Comparison of ENCODE assay signal across 8 cellular contexts in genomic region chr11:1573847-1574255, GRCh38. TPM values are rescaled to one million over a fixed set of nuclear protein-coding genes. Genes with fewer than 3 reads are reported as not detected.
A peak's percentile ranks its signal among the peaks of the same experiment; 100 is the strongest.
DNase-seq lines count a peak whose midpoint lies in the region; ATAC-seq and TF ChIP-seq lines count a peak whose summit lies in the region.

No MANE protein-coding gene starts in this region.

- H3K27me3 Mint-ChIP-seq in activated CD4-positive, alpha-beta T cell treated with anti-CD3 and anti-CD28 coated beads for 36 hours, result peaks cover 2% of the 10 kb centered on the region
- H3K27me3 Mint-ChIP-seq in activated CD4-positive, alpha-beta T cell treated with anti-CD3 and anti-CD28 coated beads, Interleukin-2, amount 10 ng/mL, durations not matched to agents 7 days and 5 days, result peaks cover 36% of the 10 kb centered on the region
- H3K27me3 Mint-ChIP-seq in activated CD4-positive, alpha-beta memory T cell treated with anti-CD3 and anti-CD28 coated beads, Interleukin-2, amount 10 ng/mL, durations not matched to agents 7 days and 5 days, result peaks cover 35% of the 10 kb centered on the region

- peak overlapping the region; percentile 31 to 85 (median 64) for H3K27ac ChIP-seq in thyroid gland

- peak; percentile 2 for ATAC-seq in activated CD4-positive, alpha-beta T cell treated with anti-CD3 and anti-CD28 coated beads for 36 hours

- H3K9me3 Mint-ChIP-seq in activated CD4-positive, alpha-beta T cell treated with anti-CD3 and anti-CD28 coated beads for 36 hours (ENCODE audit: low read depth), result peaks cover 6% of the 10 kb centered on the region
- peaks cover 8% of the 10 kb centered on the region for H3K9me3 Mint-ChIP-seq in activated CD4-positive, alpha-beta T cell treated with anti-CD3 and anti-CD28 coated beads, Interleukin-2, amount 10 ng/mL, durations not matched to agents 7 days and 5 days
- peaks cover 5% of the 10 kb centered on the region for H3K9me3 Mint-ChIP-seq in activated CD4-positive, alpha-beta memory T cell treated with anti-CD3 and anti-CD28 coated beads, Interleukin-2, amount 10 ng/mL, durations not matched to agents 7 days and 5 days

- DNase-seq in activated CD4-positive, alpha-beta T cell treated with anti-CD3 and anti-CD28 coated beads for 36 hours, result no peak
- DNase-seq in activated CD4-positive, alpha-beta T cell treated with anti-CD3 and anti-CD28 coated beads, Interleukin-2, amount 10 ng/mL, durations not matched to agents 7 days and 5 days, result no peak
- peak; percentile 25 for DNase-seq in activated CD4-positive, alpha-beta memory T cell treated with anti-CD3 and anti-CD28 coated beads, Interleukin-2, amount 10 ng/mL, durations not matched to agents 7 days and 5 days
- DNase-seq in left kidney (ENCODE audit: low read depth, low spot score), result peak; percentile 45
- DNase-seq in thyroid gland, result peak; percentile 78 to 87
- DNase-seq in NCI-H1436 treated with DMSO at 0.1 percent for 48 hours (lab: John Stamatoyannopoulos, UW), result no peak
- no peak for DNase-seq in hepatic stellate cell (ENCODE audit: low spot score)
- DNase-seq in activated CD4-positive, alpha-beta T cell treated with anti-CD3 and anti-CD28 coated beads, Interleukin-2, amount 50 U/mL, for 1 hour, result no peak

- intact Hi-C loops in activated CD4-positive, alpha-beta T cell treated with anti-CD3 and anti-CD28 coated beads for 36 hours (cut with DNase I, micrococcal nuclease), result loop anchor here (1.0 to 10.0 kb wide), 14 partner anchors 27 to 827 kb away; partner anchors contain the start of genes AP2A2 (in 1 of the 2), LSP1 (in 1 of the 2) and TALDO1 (in 1 of the 2)
- intact Hi-C loops in thyroid gland (cut with DNase I), result loop anchor here (2.0 to 5.0 kb wide), 2 partner anchors 27 to 372 kb away; no protein-coding TSS in a partner anchor

- CTCF ChIA-PET in activated CD4-positive, alpha-beta T cell treated with anti-CD3 and anti-CD28 coated beads for 36 hours (lab: Charles Lee), result interaction anchor here (0.6 to 3.9 kb wide), 8 partner anchors 9 to 311 kb away, joined by 3 to 46 read pairs (median 5); no protein-coding TSS in a partner anchor
- CTCF ChIA-PET in activated CD4-positive, alpha-beta T cell treated with anti-CD3 and anti-CD28 coated beads, Interleukin-2, amount 10 ng/mL, durations not matched to agents 7 days and 5 days (lab: Charles Lee), result interaction anchor here (0.8 to 2.6 kb wide), 11 partner anchors 8 to 371 kb away, joined by 3 to 15 read pairs (median 4); no protein-coding TSS in a partner anchor
- CTCF ChIA-PET in activated CD4-positive, alpha-beta memory T cell treated with anti-CD3 and anti-CD28 coated beads, Interleukin-2, amount 10 ng/mL, durations not matched to agents 7 days and 5 days (lab: Charles Lee), result interaction anchor here (1.3 to 7.4 kb wide), 4 partner anchors 8 to 27 kb away, joined by 3 to 68 read pairs (median 24); partner anchors contain the start of gene KRTAP5-2

- no peak for TF ChIP-seq CTCF in thyroid gland (IDR thresholded peaks at IDR 0.05)

- peaks cover 9% of the 10 kb centered on the region for H3K4me1 Mint-ChIP-seq in activated CD4-positive, alpha-beta T cell treated with anti-CD3 and anti-CD28 coated beads for 36 hours
- peaks cover 11% of the 10 kb centered on the region for H3K4me1 Mint-ChIP-seq in activated CD4-positive, alpha-beta T cell treated with anti-CD3 and anti-CD28 coated beads, Interleukin-2, amount 10 ng/mL, durations not matched to agents 7 days and 5 days
- peaks cover 11% of the 10 kb centered on the region for H3K4me1 Mint-ChIP-seq in activated CD4-positive, alpha-beta memory T cell treated with anti-CD3 and anti-CD28 coated beads, Interleukin-2, amount 10 ng/mL, durations not matched to agents 7 days and 5 days

- no peaks in the 10 kb centered on the region for H3K36me3 ChIP-seq in thyroid gland

- peaks cover 15 to 33% of the 10 kb centered on the region in 2 donors for H3K4me1 ChIP-seq in thyroid gland

- POLR2A ChIA-PET in activated CD4-positive, alpha-beta T cell treated with anti-CD3 and anti-CD28 coated beads for 36 hours (lab: Charles Lee), result no interaction called here
- POLR2A ChIA-PET in activated CD4-positive, alpha-beta T cell treated with anti-CD3 and anti-CD28 coated beads, Interleukin-2, amount 10 ng/mL, durations not matched to agents 7 days and 5 days (lab: Charles Lee), result no interaction called here
- POLR2A ChIA-PET in activated CD4-positive, alpha-beta memory T cell treated with anti-CD3 and anti-CD28 coated beads, Interleukin-2, amount 10 ng/mL, durations not matched to agents 7 days and 5 days (lab: Charles Lee), result interaction anchor here (0.8 to 1.4 kb wide), 4 partner anchors 9 to 20 kb away, joined by 3 to 4 read pairs (median 3); partner anchors contain the start of gene KRTAP5-1

- WGBS in thyroid gland, 2 donors, result 2 to 7% methylated on average over 9 to 10 of the region's 10 CpGs

- no peaks in the 10 kb centered on the region for H3K36me3 Mint-ChIP-seq in activated CD4-positive, alpha-beta T cell treated with anti-CD3 and anti-CD28 coated beads for 36 hours (ENCODE audit: low read depth)
- no peaks in the 10 kb centered on the region for H3K36me3 Mint-ChIP-seq in activated CD4-positive, alpha-beta T cell treated with anti-CD3 and anti-CD28 coated beads, Interleukin-2, amount 10 ng/mL, durations not matched to agents 7 days and 5 days (ENCODE audit: low read depth)
- no peaks in the 10 kb centered on the region for H3K36me3 Mint-ChIP-seq in activated CD4-positive, alpha-beta memory T cell treated with anti-CD3 and anti-CD28 coated beads, Interleukin-2, amount 10 ng/mL, durations not matched to agents 7 days and 5 days (ENCODE audit: low read depth)

- peak in 1 of 2 donors; percentile 73 for TF ChIP-seq POLR2A in thyroid gland (IDR thresholded peaks at IDR 0.05)

- H3K27ac Mint-ChIP-seq in activated CD4-positive, alpha-beta T cell treated with anti-CD3 and anti-CD28 coated beads for 36 hours, result no peak overlapping the region
- H3K27ac Mint-ChIP-seq in activated CD4-positive, alpha-beta T cell treated with anti-CD3 and anti-CD28 coated beads, Interleukin-2, amount 10 ng/mL, durations not matched to agents 7 days and 5 days, result no peak overlapping the region
- no peak overlapping the region for H3K27ac Mint-ChIP-seq in activated CD4-positive, alpha-beta memory T cell treated with anti-CD3 and anti-CD28 coated beads, Interleukin-2, amount 10 ng/mL, durations not matched to agents 7 days and 5 days

- peak overlapping the region; percentile 51 for H3K4me3 Mint-ChIP-seq in activated CD4-positive, alpha-beta T cell treated with anti-CD3 and anti-CD28 coated beads for 36 hours
- no peak overlapping the region for H3K4me3 Mint-ChIP-seq in activated CD4-positive, alpha-beta T cell treated with anti-CD3 and anti-CD28 coated beads, Interleukin-2, amount 10 ng/mL, durations not matched to agents 7 days and 5 days
- H3K4me3 Mint-ChIP-seq in activated CD4-positive, alpha-beta memory T cell treated with anti-CD3 and anti-CD28 coated beads, Interleukin-2, amount 10 ng/mL, durations not matched to agents 7 days and 5 days, result peak overlapping the region; percentile 49

- peak overlapping the region in 1 of 3 donors; percentile 75 for H3K4me3 ChIP-seq in thyroid gland (replicated peaks in 1 of 3)

- no peaks in the 10 kb centered on the region for H3K27me3 ChIP-seq in thyroid gland

- H3K9me3 ChIP-seq in thyroid gland, result no peaks in the 10 kb centered on the region

RNA-seq across cellular contexts. Expression of gene DUSP8, which starts 1.8 kb away (rescaled TPM):
- 1 to 10 TPM; 1.3 to 2.8 TPM for total RNA-seq in activated CD4-positive, alpha-beta T cell treated with anti-CD3 and anti-CD28 coated beads for 36 hours
- under 1 TPM; 0.22 to 0.23 TPM for total RNA-seq in activated CD4-positive, alpha-beta T cell treated with anti-CD3 and anti-CD28 coated beads, Interleukin-2, amount 10 ng/mL, durations not matched to agents 7 days and 5 days
- 1 to 10 TPM; 2.6 to 2.7 TPM for total RNA-seq in activated CD4-positive, alpha-beta memory T cell treated with anti-CD3 and anti-CD28 coated beads, Interleukin-2, amount 10 ng/mL, durations not matched to agents 7 days and 5 days
- 1 to 10 TPM; 1.3 to 3.5 (median 2.5) TPM for total RNA-seq in thyroid gland

RNA-seq across cellular contexts. Expression of gene KRTAP5-1, which starts 11.2 kb away (rescaled TPM):
- not detected for total RNA-seq in activated CD4-positive, alpha-beta T cell treated with anti-CD3 and anti-CD28 coated beads for 36 hours
- total RNA-seq in activated CD4-positive, alpha-beta T cell treated with anti-CD3 and anti-CD28 coated beads, Interleukin-2, amount 10 ng/mL, durations not matched to agents 7 days and 5 days, result not detected
- total RNA-seq in activated CD4-positive, alpha-beta memory T cell treated with anti-CD3 and anti-CD28 coated beads, Interleukin-2, amount 10 ng/mL, durations not matched to agents 7 days and 5 days, result not detected
- not detected for total RNA-seq in thyroid gland

RNA-seq across cellular contexts. Expression of gene KRTAP5-2, which starts 24.2 kb away (rescaled TPM):
- total RNA-seq in activated CD4-positive, alpha-beta T cell treated with anti-CD3 and anti-CD28 coated beads for 36 hours, result not detected
- total RNA-seq in activated CD4-positive, alpha-beta T cell treated with anti-CD3 and anti-CD28 coated beads, Interleukin-2, amount 10 ng/mL, durations not matched to agents 7 days and 5 days, result not detected
- not detected for total RNA-seq in activated CD4-positive, alpha-beta memory T cell treated with anti-CD3 and anti-CD28 coated beads, Interleukin-2, amount 10 ng/mL, durations not matched to agents 7 days and 5 days
- total RNA-seq in thyroid gland, result not detected

RNA-seq across cellular contexts. Expression of gene KRTAP5-3, which starts 34.4 kb away (rescaled TPM):
- not detected for total RNA-seq in activated CD4-positive, alpha-beta T cell treated with anti-CD3 and anti-CD28 coated beads for 36 hours
- total RNA-seq in activated CD4-positive, alpha-beta T cell treated with anti-CD3 and anti-CD28 coated beads, Interleukin-2, amount 10 ng/mL, durations not matched to agents 7 days and 5 days, result not detected
- not detected for total RNA-seq in activated CD4-positive, alpha-beta memory T cell treated with anti-CD3 and anti-CD28 coated beads, Interleukin-2, amount 10 ng/mL, durations not matched to agents 7 days and 5 days
- not detected for total RNA-seq in thyroid gland

RNA-seq across cellular contexts. Expression of gene KRTAP5-4, which starts 48.1 kb away (rescaled TPM):
- total RNA-seq in activated CD4-positive, alpha-beta T cell treated with anti-CD3 and anti-CD28 coated beads for 36 hours, result not detected
- total RNA-seq in activated CD4-positive, alpha-beta T cell treated with anti-CD3 and anti-CD28 coated beads, Interleukin-2, amount 10 ng/mL, durations not matched to agents 7 days and 5 days, result not detected
- total RNA-seq in activated CD4-positive, alpha-beta memory T cell treated with anti-CD3 and anti-CD28 coated beads, Interleukin-2, amount 10 ng/mL, durations not matched to agents 7 days and 5 days, result not detected
- total RNA-seq in thyroid gland, result not detected

Comparison
In these comparisons a context has a peak if more than half of its experiments do, and no peak if none do; other contexts are left out.
1. DNase-seq: peak in activated CD4-positive, alpha-beta memory T cell treated with anti-CD3 and anti-CD28 coated beads, Interleukin-2, amount 10 ng/mL, durations not matched to agents 7 days and 5 days (single experiment), left kidney (single experiment) and thyroid gland (2 of 2); none in activated CD4-positive, alpha-beta T cell treated with anti-CD3 and anti-CD28 coated beads for 36 hours (single experiment), activated CD4-positive, alpha-beta T cell treated with anti-CD3 and anti-CD28 coated beads, Interleukin-2, amount 10 ng/mL, durations not matched to agents 7 days and 5 days (single experiment), NCI-H1436 treated with DMSO at 0.1 percent for 48 hours (single experiment), hepatic stellate cell (single experiment) and activated CD4-positive, alpha-beta T cell treated with anti-CD3 and anti-CD28 coated beads, Interleukin-2, amount 50 U/mL, for 1 hour (single experiment).